In genomic region chr2:66869076-66869475, GRCh38 we compare ENCODE assay signal across 15 cellular contexts.
DNase-seq lines count a peak whose midpoint lies in the region; ATAC-seq and TF ChIP-seq lines count a peak whose summit lies in the region.
"Had no signal": no experiment of that assay in that cellular context is flagged by ENCODE, and none has a peak within 500 bp of the region (broad histone marks: within the 10 kb centered on the region; RNA-seq: fewer than 3 reads in every experiment).

No MANE protein-coding gene starts in this region.

- intact Hi-C loops in MCF 10A (cut with micrococcal nuclease) (no loop called here), breast epithelium (cut with DNase I; ENCODE audit: low total_unique reads) (no loop called here), uterus (cut with DNase I; ENCODE audit: low total_unique reads) (no loop called here)

- H3K4me3 ChIP-seq in breast epithelium, result no peak overlapping the region
- no peak overlapping the region for H3K4me3 ChIP-seq in fibroblast of pulmonary artery (replicated peaks; ENCODE audit: low read depth, low read length)
- no peak overlapping the region for H3K4me3 ChIP-seq in uterus
- H3K4me3 ChIP-seq: A549 had no signal

- TF ChIP-seq CTCF in MCF 10A (IDR thresholded peaks at IDR 0.05; ENCODE audit: unreplicated experiment) (no peak), breast epithelium (IDR thresholded peaks at IDR 0.05) (no peak), fibroblast of pulmonary artery (IDR thresholded peaks at IDR 0.05; ENCODE audit: low read length, missing control alignments) (no peak), uterus (IDR thresholded peaks at IDR 0.05) (no peak)

- H3K27me3 ChIP-seq in breast epithelium (no peaks in the 10 kb centered on the region), uterus (no peaks in the 10 kb centered on the region)

- H3K36me3 ChIP-seq in breast epithelium (no peaks in the 10 kb centered on the region), uterus (no peaks in the 10 kb centered on the region)

- peaks cover 13% of the 10 kb centered on the region for H3K36me3 Mint-ChIP-seq in MCF 10A (ENCODE audit: insufficient read depth, unreplicated experiment)
- no peaks in the 10 kb centered on the region for H3K36me3 Mint-ChIP-seq in activated T-helper 17 cell treated with anti-CD3 and anti-CD28 coated beads, Interleukin-2, amount 50 U/mL, for 72 hours (ENCODE audit: low read depth)

- no peak overlapping the region for H3K27ac ChIP-seq in breast epithelium
- peak overlapping the region; percentile 44 to 92 for H3K27ac ChIP-seq in uterus
- H3K27ac ChIP-seq: A549 had no signal

- TF ChIP-seq POLR2A in breast epithelium (IDR thresholded peaks at IDR 0.05) (no peak), uterus (IDR thresholded peaks at IDR 0.05) (no peak)

- ATAC-seq in GM18861 (IDR thresholded peaks at IDR 0.05; ENCODE audit: unreplicated experiment), result no peak
- ATAC-seq in activated T-helper 17 cell treated with anti-CD3 and anti-CD28 coated beads, Interleukin-2, amount 50 U/mL, for 72 hours (replicated peaks), result no peak
- ATAC-seq: A549; activated T-cell treated with anti-CD3 and anti-CD28 coated beads, Interleukin-2, amount 50 U/mL, for 4 hours; T-helper 17 cell had no signal

- peaks cover 23% of the 10 kb centered on the region for H3K4me1 Mint-ChIP-seq in MCF 10A (ENCODE audit: insufficient read depth, unreplicated experiment)
- H3K4me1 Mint-ChIP-seq in activated T-helper 17 cell treated with anti-CD3 and anti-CD28 coated beads, Interleukin-2, amount 50 U/mL, for 72 hours, result no peaks in the 10 kb centered on the region
- H3K4me1 Mint-ChIP-seq: activated CD4-positive, alpha-beta T cell treated with anti-CD3 and anti-CD28 coated beads, Interleukin-2, amount 10 ng/mL, durations not matched to agents 24 days and 14 days; T-helper 17 cell had no signal

- peaks cover 8% of the 10 kb centered on the region for H3K9me3 Mint-ChIP-seq in MCF 10A (ENCODE audit: unreplicated experiment)
- H3K9me3 Mint-ChIP-seq in activated T-helper 17 cell treated with anti-CD3 and anti-CD28 coated beads, Interleukin-2, amount 50 U/mL, for 72 hours, result peaks cover 13% of the 10 kb centered on the region
- H3K9me3 Mint-ChIP-seq: activated CD4-positive, alpha-beta T cell treated with anti-CD3 and anti-CD28 coated beads, Interleukin-2, amount 10 ng/mL, durations not matched to agents 24 days and 14 days had no signal

- H3K4me3 Mint-ChIP-seq in MCF 10A (ENCODE audit: unreplicated experiment), result no peak overlapping the region
- H3K4me3 Mint-ChIP-seq in activated T-helper 17 cell treated with anti-CD3 and anti-CD28 coated beads, Interleukin-2, amount 50 U/mL, for 72 hours, result no peak overlapping the region
- H3K4me3 Mint-ChIP-seq: activated CD4-positive, alpha-beta T cell treated with anti-CD3 and anti-CD28 coated beads, Interleukin-2, amount 10 ng/mL, durations not matched to agents 24 days and 14 days; activated T-cell treated with anti-CD3 and anti-CD28 coated beads, Interleukin-2, amount 50 U/mL, for 4 hours; dendritic cell treated with granulocyte-macrophage colony-stimulating factor and Interleukin-4, amounts not matched to agents 40 ng/mL and 50 ng/mL, for 4 days; T-helper 17 cell had no signal

- no peaks in the 10 kb centered on the region for H3K27me3 Mint-ChIP-seq in MCF 10A (ENCODE audit: insufficient read depth, unreplicated experiment)
- no peaks in the 10 kb centered on the region for H3K27me3 Mint-ChIP-seq in activated T-helper 17 cell treated with anti-CD3 and anti-CD28 coated beads, Interleukin-2, amount 50 U/mL, for 72 hours
- H3K27me3 Mint-ChIP-seq: activated CD4-positive, alpha-beta T cell treated with anti-CD3 and anti-CD28 coated beads, Interleukin-2, amount 10 ng/mL, durations not matched to agents 24 days and 14 days; dendritic cell treated with granulocyte-macrophage colony-stimulating factor and Interleukin-4, amounts not matched to agents 40 ng/mL and 50 ng/mL, for 4 days; T-helper 17 cell had no signal

- DNase-seq in MCF 10A (ENCODE audit: unreplicated experiment) (peak; percentile 23), breast epithelium (ENCODE audit: low spot score in 2 of 2) (no peak), RPMI7951 (ENCODE audit: low read depth) (peak; percentile 94), fibroblast of pulmonary artery (ENCODE audit: low read depth) (peak; percentile 61), uterus (no peak), activated gamma-delta T cell (lab: John Stamatoyannopoulos, UW) (no peak)
- DNase-seq: activated CD4-positive, alpha-beta T cell treated with anti-CD3 and anti-CD28 coated beads, Interleukin-2, amount 10 ng/mL, durations not matched to agents 24 days and 14 days; activated T-cell treated with anti-CD3 and anti-CD28 coated beads, Interleukin-2, amount 50 U/mL, for 4 hours; midbrain; NCI-H1048; T-helper 17 cell had no signal

- H3K9me3 ChIP-seq in breast epithelium, result no peaks in the 10 kb centered on the region
- H3K9me3 ChIP-seq in uterus, result no peaks in the 10 kb centered on the region
- H3K9me3 ChIP-seq: A549 had no signal

- BruUV-seq in MCF 10A (replicated peaks; lab: Mats Ljungman, UMichigan), result no TSS peak

- CTCF ChIA-PET in MCF 10A (lab: Yijun Ruan, JAX), result interaction anchor here (0.6 kb wide), 1 partner anchor 809 kb away, joined by 3 read pairs; no protein-coding TSS in a partner anchor

- no peak overlapping the region for H3K27ac Mint-ChIP-seq in MCF 10A (ENCODE audit: low read depth, unreplicated experiment)
- no peak overlapping the region for H3K27ac Mint-ChIP-seq in activated T-helper 17 cell treated with anti-CD3 and anti-CD28 coated beads, Interleukin-2, amount 50 U/mL, for 72 hours
- H3K27ac Mint-ChIP-seq: activated CD4-positive, alpha-beta T cell treated with anti-CD3 and anti-CD28 coated beads, Interleukin-2, amount 10 ng/mL, durations not matched to agents 24 days and 14 days; dendritic cell treated with granulocyte-macrophage colony-stimulating factor and Interleukin-4, amounts not matched to agents 40 ng/mL and 50 ng/mL, for 4 days; T-helper 17 cell had no signal

- H3K4me1 ChIP-seq in breast epithelium (no peaks in the 10 kb centered on the region), uterus (peaks cover 0 to 7% of the 10 kb centered on the region in 2 donors)
- H3K4me1 ChIP-seq: A549 had no signal

- POLR2A ChIA-PET in MCF 10A (lab: Yijun Ruan, JAX), result no interaction called here

Comparison
In these comparisons a context has a peak if more than half of its experiments do, and no peak if none do; other contexts are left out.
1. DNase-seq: peak in MCF 10A (single experiment), RPMI7951 (single experiment) and fibroblast of pulmonary artery (single experiment); none in breast epithelium (0 of 2), uterus (0 of 2) and activated gamma-delta T cell (single experiment).
2. H3K27ac ChIP-seq: peak in uterus (2 of 2); none in breast epithelium (0 of 2).